ENCODE assay signal across 14 cellular contexts in genomic region chr6:150144294-150144868, GRCh38. TPM values are rescaled to one million over a fixed set of nuclear protein-coding genes. Genes with fewer than 3 reads are reported as not detected.
DNase-seq lines count a peak whose midpoint lies in the region; ATAC-seq, FAIRE-seq and TF ChIP-seq lines count a peak whose summit lies in the region.
"Had no signal": no experiment of that assay in that cellular context is flagged by ENCODE, and none has a peak within 500 bp of the region (broad histone marks: within the 10 kb centered on the region; RNA-seq: fewer than 3 reads in every experiment).

No MANE protein-coding gene starts in this region.

- H2AFZ ChIP-seq in astrocyte (ENCODE audit: low read depth, low read length) = no peak overlapping the region

- H3K9ac ChIP-seq in astrocyte (ENCODE audit: low read length) = no peak overlapping the region

- H3K9me3 Mint-ChIP-seq in activated naive CD4-positive, alpha-beta T cell treated with anti-CD3 and anti-CD28 coated beads, Interleukin-2, amount 50 U/mL, for 24 hours = no peaks in the 10 kb centered on the region
- no peaks in the 10 kb centered on the region for H3K9me3 Mint-ChIP-seq in astrocyte (ENCODE audit: unreplicated experiment)

- TF ChIP-seq POLR2A in thyroid gland (IDR thresholded peaks at IDR 0.05) = no peak
- no peak for TF ChIP-seq POLR2A in GM18505 (IDR thresholded peaks at IDR 0.05; ENCODE audit: borderline replicate concordance, extremely low read depth, insufficient read depth, insufficient read length)

- no peaks in the 10 kb centered on the region for H3K79me2 ChIP-seq in astrocyte (ENCODE audit: insufficient read depth, low read length)

- WGBS in thyroid gland, 2 donors = 8 to 10% methylated on average over 6 of the region's 6 CpGs

- peaks cover 5% of the 10 kb centered on the region for H3K4me1 Mint-ChIP-seq in activated naive CD4-positive, alpha-beta T cell treated with anti-CD3 and anti-CD28 coated beads, Interleukin-2, amount 50 U/mL, for 24 hours
- peaks cover 14% of the 10 kb centered on the region for H3K4me1 Mint-ChIP-seq in astrocyte (ENCODE audit: low read depth, unreplicated experiment)

- no peak for TF ChIP-seq CTCF in astrocyte (IDR thresholded peaks at IDR 0.05; ENCODE audit: insufficient read depth, low read depth, low read length)
- no peak for TF ChIP-seq CTCF in kidney epithelial cell (IDR thresholded peaks at IDR 0.05; ENCODE audit: insufficient read depth, low read length, poor library complexity, severe bottlenecking)
- no peak for TF ChIP-seq CTCF in thyroid gland (IDR thresholded peaks at IDR 0.05)

- no peak overlapping the region for H3K27ac Mint-ChIP-seq in activated naive CD4-positive, alpha-beta T cell treated with anti-CD3 and anti-CD28 coated beads, Interleukin-2, amount 50 U/mL, for 24 hours
- no peak overlapping the region for H3K27ac Mint-ChIP-seq in astrocyte (ENCODE audit: unreplicated experiment)

- H3K27me3 Mint-ChIP-seq in activated naive CD4-positive, alpha-beta T cell treated with anti-CD3 and anti-CD28 coated beads, Interleukin-2, amount 50 U/mL, for 24 hours = peaks cover 48% of the 10 kb centered on the region
- H3K27me3 Mint-ChIP-seq in astrocyte (ENCODE audit: low read depth, unreplicated experiment) = peaks cover 47% of the 10 kb centered on the region

- no peak for DNase-seq in activated naive CD4-positive, alpha-beta T cell (lab: John Stamatoyannopoulos, UW)
- DNase-seq in astrocyte (ENCODE audit: low read depth) (no peak), kidney epithelial cell (ENCODE audit: low read depth) (no peak), thyroid gland (no peak), LoVo (ENCODE audit: low spot score) (no peak), dedifferentiated amniotic fluid mesenchymal stem cell (ENCODE audit: extremely low spot score) (no peak)
- DNase-seq: body of pancreas; GOT3; NCI-H526 treated with DMSO at 0.1 percent for 48 hours; stimulated activated CD4-positive, alpha-beta T cell treated with anti-CD3 and anti-CD28 coated beads, Interleukin-15, amount 100 ng/mL, for 24 hours had no signal

- H3K4me2 ChIP-seq in astrocyte (ENCODE audit: low read length) = peak overlapping the region; percentile 82

- no peaks in the 10 kb centered on the region for H3K36me3 ChIP-seq in astrocyte (ENCODE audit: insufficient read depth, low read length)
- H3K36me3 ChIP-seq in kidney epithelial cell (ENCODE audit: control insufficient read depth, insufficient read depth, low read length) = no peaks in the 10 kb centered on the region
- H3K36me3 ChIP-seq in thyroid gland = no peaks in the 10 kb centered on the region

- peaks cover 9% of the 10 kb centered on the region for H3K4me1 ChIP-seq in astrocyte (ENCODE audit: insufficient read depth, low read length)
- peaks cover 35 to 42% of the 10 kb centered on the region in 2 donors for H3K4me1 ChIP-seq in thyroid gland

- H3K27ac ChIP-seq in astrocyte (ENCODE audit: low read depth, low read length) (no peak overlapping the region), thyroid gland (peak overlapping the region; percentile 67 to 74 (median 74))
- H3K27ac ChIP-seq: body of pancreas had no signal

- H3K4me3 ChIP-seq in astrocyte (ENCODE audit: insufficient read depth, low read depth, low read length) (no peak overlapping the region), kidney epithelial cell (ENCODE audit: low read depth, low read length) (peak overlapping the region; percentile 77), thyroid gland (replicated peaks in 1 of 3) (peak overlapping the region; percentile 52 to 77 (median 54))
- H3K4me3 ChIP-seq: body of pancreas had no signal

- H3K27me3 ChIP-seq in astrocyte (ENCODE audit: insufficient read depth, low read length) (peaks cover 77% of the 10 kb centered on the region), kidney epithelial cell (ENCODE audit: control insufficient read depth, insufficient read depth, low read length) (no peaks in the 10 kb centered on the region), thyroid gland (no peaks in the 10 kb centered on the region)

- no peak for ATAC-seq in GM18505 (IDR thresholded peaks at IDR 0.05; ENCODE audit: unreplicated experiment)

- no peaks in the 10 kb centered on the region for H4K20me1 ChIP-seq in astrocyte (ENCODE audit: insufficient read depth, low read length)

- no peak for FAIRE-seq in astrocyte (lab: Jason Lieb, UNC)
- FAIRE-seq: GM18507, urothelium cell line had no signal

- H3K4me3 Mint-ChIP-seq in activated naive CD4-positive, alpha-beta T cell treated with anti-CD3 and anti-CD28 coated beads, Interleukin-2, amount 50 U/mL, for 24 hours = peak overlapping the region; percentile 19
- H3K4me3 Mint-ChIP-seq in astrocyte (ENCODE audit: unreplicated experiment) = peak overlapping the region; percentile 84

- H3K36me3 Mint-ChIP-seq in activated naive CD4-positive, alpha-beta T cell treated with anti-CD3 and anti-CD28 coated beads, Interleukin-2, amount 50 U/mL, for 24 hours = no peaks in the 10 kb centered on the region
- no peaks in the 10 kb centered on the region for H3K36me3 Mint-ChIP-seq in astrocyte (ENCODE audit: low read depth, unreplicated experiment)

- intact Hi-C loops in thyroid gland (cut with DNase I) = no loop called here

- H3K9me3 ChIP-seq in astrocyte (ENCODE audit: insufficient read depth, low read depth, low read length) (no peaks in the 10 kb centered on the region), thyroid gland (no peaks in the 10 kb centered on the region)
- H3K9me3 ChIP-seq: body of pancreas had no signal

RNA-seq across cellular contexts. Expression of gene PPP1R14C, which starts 1.5 kb away (rescaled TPM):
- total RNA-seq in astrocyte (3.9 and 6.6 TPM in 2 replicates), kidney epithelial cell (37.0 and 45.5 TPM in 2 replicates), thyroid gland (100 to 1,000 TPM in 1 of 4 donors, 10 to 100 TPM in 3; 34.7 to 102 (median 79.7) TPM)
